Comparison of ENCODE assay signal across 8 cellular contexts in the genomic region with DNA sequence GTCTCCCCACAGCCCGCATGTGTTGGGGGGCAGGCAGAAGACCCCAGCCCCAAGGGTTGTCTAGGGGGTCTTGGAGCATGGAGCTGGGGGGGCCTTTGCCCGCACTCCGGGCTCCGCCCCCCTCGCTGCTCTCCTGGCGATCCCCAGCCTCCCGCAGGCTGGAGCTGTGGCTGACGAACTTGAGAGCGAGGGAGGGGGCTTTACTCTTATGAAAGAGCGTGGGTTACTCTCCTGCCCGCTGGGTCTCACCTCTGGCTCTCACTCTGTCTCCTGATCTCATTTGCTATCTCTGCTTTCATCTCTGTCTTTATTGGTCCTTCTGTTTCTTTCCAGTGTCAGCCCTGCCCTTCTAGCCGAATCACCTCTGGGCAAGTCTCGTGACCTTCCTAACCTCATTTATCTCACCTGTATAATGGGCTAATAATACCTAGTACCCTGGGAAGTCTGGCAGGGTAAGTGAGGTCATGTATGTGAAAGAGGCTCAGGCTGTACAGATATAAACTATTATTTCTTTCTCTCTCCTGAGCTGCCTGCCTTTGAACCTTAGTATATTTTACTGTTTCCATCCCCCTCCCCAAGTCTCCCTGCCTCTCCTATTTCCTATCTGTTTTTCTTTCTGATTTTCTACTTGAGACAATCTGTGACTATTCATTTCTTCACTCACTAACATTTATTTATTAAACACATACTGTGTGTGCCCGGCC. TPM values are rescaled to one million over a fixed set of nuclear protein-coding genes. Genes with fewer than 3 reads are reported as not detected.
DNase-seq lines count a peak whose midpoint lies in the region; ATAC-seq and TF ChIP-seq lines count a peak whose summit lies in the region.

No MANE protein-coding gene starts in this region.

- H3K9me3 ChIP-seq in BE2C, result no peaks in the 10 kb centered on the region
- H3K9me3 ChIP-seq in OCI-LY1 (ENCODE audit: low read length), result no peaks in the 10 kb centered on the region

- DNase-seq in BE2C, result peak; percentile 49
- DNase-seq in coronary artery (ENCODE audit: low spot score), result no peak
- peak in 1 of 2 experiments; percentile 67 for DNase-seq in mesothelial cell of epicardium (ENCODE audit: low spot score in 2 of 2, unreplicated experiment in 2 of 2)
- no peak for DNase-seq in effector CD4-positive, alpha-beta T cell

- TF ChIP-seq CTCF in BE2C (IDR thresholded peaks at IDR 0.05; ENCODE audit: low read depth, low read length) (no peak), OCI-LY1 (IDR thresholded peaks at IDR 0.05; ENCODE audit: low read length) (no peak), coronary artery (IDR thresholded peaks at IDR 0.05) (no peak), mesothelial cell of epicardium (IDR thresholded peaks at IDR 0.05; ENCODE audit: unreplicated experiment) (no peak)

- H3K4me1 ChIP-seq in BE2C (no peaks in the 10 kb centered on the region; the same call in 1 of the 2 replicates), OCI-LY1 (ENCODE audit: insufficient read depth, low read length, severe bottlenecking) (peaks cover 29% of the 10 kb centered on the region)

- peak overlapping the region; percentile 87 for H3K27ac Mint-ChIP-seq in mesothelial cell of epicardium

- H3K27ac ChIP-seq in OCI-LY1 (ENCODE audit: low read depth, low read length, poor library complexity, severe bottlenecking) (no peak overlapping the region), coronary artery (peak overlapping the region; percentile 43 to 85)

- H3K36me3 ChIP-seq in BE2C (no peaks in the 10 kb centered on the region), OCI-LY1 (ENCODE audit: insufficient read depth, low read length) (peaks cover 1% of the 10 kb centered on the region; the same call in 1 of the 2 replicates)

- peaks cover 2% of the 10 kb centered on the region for H3K27me3 Mint-ChIP-seq in mesothelial cell of epicardium (ENCODE audit: low read depth)

- peak overlapping the region; percentile 69 for H3K9ac ChIP-seq in OCI-LY1 (ENCODE audit: low read length)

- H3K9me3 Mint-ChIP-seq in mesothelial cell of epicardium, result no peaks in the 10 kb centered on the region

- peaks cover 13% of the 10 kb centered on the region for H3K36me3 Mint-ChIP-seq in mesothelial cell of epicardium

- H2AFZ ChIP-seq in OCI-LY1 (ENCODE audit: low read length), result no peak overlapping the region

- H3K4me3 Mint-ChIP-seq in mesothelial cell of epicardium, result peak overlapping the region; percentile 76

- no peaks in the 10 kb centered on the region for H3K79me2 ChIP-seq in OCI-LY1 (ENCODE audit: insufficient read depth, low read length)

- H3F3A ChIP-seq in OCI-LY1 (ENCODE audit: insufficient read depth, low read length), result no peaks in the 10 kb centered on the region

- H3K4me1 Mint-ChIP-seq in mesothelial cell of epicardium, result peaks cover 34% of the 10 kb centered on the region

- H3K27me3 ChIP-seq in BE2C (no peaks in the 10 kb centered on the region), OCI-LY1 (ENCODE audit: insufficient read depth, low read length) (no peaks in the 10 kb centered on the region)

- H3K4me2 ChIP-seq in OCI-LY1 (ENCODE audit: low read length), result peak overlapping the region; percentile 62

- H3K9me2 ChIP-seq in OCI-LY1 (ENCODE audit: low read depth, low read length), result no peaks in the 10 kb centered on the region

- ATAC-seq in GM21360 (IDR thresholded peaks at IDR 0.05; ENCODE audit: unreplicated experiment) (peak; percentile 11), HG03520 (IDR thresholded peaks at IDR 0.05; ENCODE audit: unreplicated experiment) (no peak), HG02763 (IDR thresholded peaks at IDR 0.05; ENCODE audit: unreplicated experiment) (no peak)

- no peaks in the 10 kb centered on the region for H4K20me1 ChIP-seq in OCI-LY1 (ENCODE audit: insufficient read depth, low read length)

- H3K4me3 ChIP-seq in BE2C (ENCODE audit: low read depth, low read length), result peak overlapping the region; percentile 69
- peak overlapping the region; percentile 69 for H3K4me3 ChIP-seq in OCI-LY1 (ENCODE audit: low read depth, low read length, poor library complexity, severe bottlenecking)
- peak overlapping the region; percentile 94 for H3K4me3 ChIP-seq in coronary artery

RNA-seq across cellular contexts. Expression of a gene that starts 0.7 kb away (rescaled TPM):
- not detected for polyA plus RNA-seq in BE2C (2012; ENCODE audit: insufficient read depth, insufficient read length, low read depth)
- 30.8 to 31.2 TPM (median 30.9 TPM) in 3 replicates for total RNA-seq in mesothelial cell of epicardium

RNA-seq across cellular contexts. Expression of a gene that starts 13.1 kb away (rescaled TPM):
- 95.5 TPM for polyA plus RNA-seq in BE2C (2012; ENCODE audit: insufficient read depth, insufficient read length, low read depth)
- 32.7 to 36.1 TPM (median 36.1 TPM) in 3 replicates for total RNA-seq in mesothelial cell of epicardium

RNA-seq across cellular contexts. Expression of a gene that starts 14.4 kb away (rescaled TPM):
- polyA plus RNA-seq in BE2C (2012; ENCODE audit: insufficient read depth, insufficient read length, low read depth), result 13.2 TPM
- 14.6 to 17.8 TPM (median 15.4 TPM) in 3 replicates for total RNA-seq in mesothelial cell of epicardium

RNA-seq across cellular contexts. Expression of a gene that starts 30.6 kb away (rescaled TPM):
- polyA plus RNA-seq in BE2C (2012; ENCODE audit: insufficient read depth, insufficient read length, low read depth), result not detected
- 0.58 TPM in 1 of 3 replicates, not detected in the others for total RNA-seq in mesothelial cell of epicardium

RNA-seq across cellular contexts. Expression of a gene that starts 30.7 kb away (rescaled TPM):
- polyA plus RNA-seq in BE2C (2012; ENCODE audit: insufficient read depth, insufficient read length, low read depth), result 0.28 TPM
- 1.8 to 2.9 TPM (median 1.9 TPM) in 3 replicates for total RNA-seq in mesothelial cell of epicardium
